ENCODE assay signal across 22 cellular contexts in the genomic region with DNA sequence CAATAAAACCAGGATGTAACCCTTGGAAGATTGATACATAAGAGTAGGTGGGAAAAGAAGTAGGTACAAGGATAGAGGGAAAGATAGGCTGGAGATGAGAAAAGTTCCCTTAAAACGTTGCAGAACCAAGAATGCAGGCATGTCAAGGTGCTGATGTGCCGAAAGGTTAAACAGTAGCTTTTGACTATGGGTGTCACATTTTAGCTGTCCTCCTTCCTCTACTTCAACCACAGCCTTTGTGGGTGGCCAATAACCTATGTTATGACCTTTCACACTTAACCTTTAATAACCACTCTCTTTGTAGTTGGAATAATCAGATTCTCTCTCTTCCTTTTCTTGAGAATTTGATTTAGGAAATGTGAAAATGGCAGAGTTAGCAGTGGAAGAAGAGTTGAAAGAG.
"Had no signal": no experiment of that assay in that cellular context is flagged by ENCODE, and none has a peak within 500 bp of the region (broad histone marks: within the 10 kb centered on the region; RNA-seq: fewer than 3 reads in every experiment).

No MANE protein-coding gene starts in this region.

- H3K27me3 Mint-ChIP-seq: dendritic cell treated with granulocyte-macrophage colony-stimulating factor and Interleukin-4, amounts not matched to agents 40 ng/mL and 50 ng/mL, for 4 days; effector memory CD8-positive, alpha-beta T cell had no signal

- DNase-seq: colonic mucosa; cortex of kidney; dermis blood vessel endothelial cell; dorsolateral prefrontal cortex; effector CD4-positive, alpha-beta T cell; effector CD8-positive, alpha-beta T cell; effector memory CD4-positive, alpha-beta T cell; effector memory CD8-positive, alpha-beta T cell; endodermal cell; erythroblast; esophagus squamous epithelium; foreskin fibroblast; foreskin keratinocyte; foreskin melanocyte; gastrocnemius medialis; glutamatergic neuron; head of caudate nucleus; heart left ventricle; heart right ventricle had no signal

- H3K9me3 Mint-ChIP-seq: effector memory CD8-positive, alpha-beta T cell; endodermal cell had no signal

- H3K27ac Mint-ChIP-seq: dendritic cell treated with granulocyte-macrophage colony-stimulating factor and Interleukin-4, amounts not matched to agents 40 ng/mL and 50 ng/mL, for 4 days; effector memory CD8-positive, alpha-beta T cell; endodermal cell had no signal

- H3K4me3 Mint-ChIP-seq: dendritic cell treated with granulocyte-macrophage colony-stimulating factor and Interleukin-4, amounts not matched to agents 40 ng/mL and 50 ng/mL, for 4 days; effector memory CD8-positive, alpha-beta T cell; endodermal cell had no signal

- ATAC-seq: effector memory CD8-positive, alpha-beta T cell; esophagus mucosa; foreskin keratinocyte; gastrocnemius medialis; gastroesophageal sphincter; heart left ventricle; heart right ventricle had no signal
